In genomic region chr16:75064403-75065148, GRCh38 we compare ENCODE assay signal across 10 cellular contexts. TPM values are rescaled to one million over a fixed set of nuclear protein-coding genes. Genes with fewer than 3 reads are reported as not detected.
A peak's percentile ranks its signal among the peaks of the same experiment; 100 is the strongest.
DNase-seq lines count a peak whose midpoint lies in the region; ATAC-seq and TF ChIP-seq lines count a peak whose summit lies in the region.
"Had no signal": no experiment of that assay in that cellular context is flagged by ENCODE, and none has a peak within 500 bp of the region (broad histone marks: within the 10 kb centered on the region; RNA-seq: fewer than 3 reads in every experiment).

No MANE protein-coding gene starts in this region.

- no peak overlapping the region for H3K4me3 ChIP-seq in OCI-LY7 (ENCODE audit: low read depth, low read length, poor library complexity, severe bottlenecking)
- H3K4me3 ChIP-seq: dorsolateral prefrontal cortex had no signal

- CTCF ChIA-PET in OCI-LY7 (lab: Charles Lee; ENCODE audit: unreplicated experiment) = no interaction called here

- H3K27ac ChIP-seq in OCI-LY7 (ENCODE audit: low read depth, low read length, poor library complexity, severe bottlenecking) = no peak overlapping the region
- H3K27ac ChIP-seq: dorsolateral prefrontal cortex had no signal

- intact Hi-C loops in left colon (cut with DNase I, micrococcal nuclease) = no loop called here
- intact Hi-C loops in OCI-LY7 (cut with micrococcal nuclease; ENCODE audit: unreplicated experiment) = no loop called here
- intact Hi-C loops in Right ventricle myocardium inferior (cut with DNase I) = no loop called here

- BruUV-seq in OCI-LY7 (replicated peaks; lab: Mats Ljungman, UMichigan) = no TSS peak

- in situ Hi-C loops in GM13977 (cut with MboI; ENCODE audit: low pct_unique_long_range_greater_than_20kb, low sequenced_read_pairs, unreplicated experiment) = no loop called here

- H3K4me1 ChIP-seq in OCI-LY7 (ENCODE audit: insufficient read depth, low read length, poor library complexity, severe bottlenecking) = no peaks in the 10 kb centered on the region

- H2AFZ ChIP-seq in OCI-LY7 (ENCODE audit: low read length) = no peak overlapping the region

- POLR2A ChIA-PET in OCI-LY7 (lab: Charles Lee) = interaction anchor here (0.6 kb wide), 1 partner anchor 247 kb away, joined by 4 read pairs; no protein-coding TSS in a partner anchor

- DNase-seq in AML-193 (lab: John Stamatoyannopoulos, UW) (peak; percentile 85 to 92), HPDE6-E6E7 (ENCODE audit: extremely low spot score) (peak; percentile 32), UCSD-AML1 (lab: John Stamatoyannopoulos, UW; ENCODE audit: unreplicated experiment) (peak; percentile 72), left colon (peak; percentile 60 to 79), OCI-LY7 (ENCODE audit: low spot score) (no peak), GM13977 (ENCODE audit: low spot score) (no peak), Right ventricle myocardium inferior (ENCODE audit: missing footprints) (no peak)
- DNase-seq: dorsolateral prefrontal cortex, trophoblast cell had no signal

- ATAC-seq in left colon (peak; percentile 81), GM19452 (IDR thresholded peaks at IDR 0.05; ENCODE audit: unreplicated experiment) (no peak), Right ventricle myocardium inferior (no peak)

- no peaks in the 10 kb centered on the region; the same call in 1 of the 2 replicates for H4K20me1 ChIP-seq in OCI-LY7 (ENCODE audit: insufficient read depth, low read length)

- H3K36me3 ChIP-seq in OCI-LY7 (ENCODE audit: insufficient read depth, low read length) = no peaks in the 10 kb centered on the region

- H3K9me2 ChIP-seq in OCI-LY7 (ENCODE audit: insufficient read depth, low read length) = no peaks in the 10 kb centered on the region

- H3K9me3 ChIP-seq in OCI-LY7 (ENCODE audit: low read length) = no peaks in the 10 kb centered on the region

- no peak overlapping the region for H3K4me2 ChIP-seq in OCI-LY7 (ENCODE audit: low read length)

- no peaks in the 10 kb centered on the region for H3K79me2 ChIP-seq in OCI-LY7 (ENCODE audit: insufficient read depth, low read depth, low read length)

- TF ChIP-seq CTCF in OCI-LY7 (conservative IDR thresholded peaks at IDR 0.05; ENCODE audit: low read length) (no peak), GM13977 (IDR thresholded peaks at IDR 0.05; ENCODE audit: extremely low read depth, insufficient read depth, missing control alignments) (no peak)

RNA-seq across cellular contexts. Expression of gene LDHD, which starts 52.0 kb away (rescaled TPM):
- total RNA-seq in left colon (10 to 100 TPM; 85.0 to 89.2 TPM), OCI-LY7 (2022) (0.48 and 0.83 TPM in 2 replicates), Right ventricle myocardium inferior (71.8 TPM)
- total RNA-seq in OCI-LY7 (2014; rRNA removed; shearing (Covaris generic)) = 0.09 and 0.67 TPM in 2 replicates

Comparison
In these comparisons a context has a peak if more than half of its experiments do, and no peak if none do; other contexts are left out.
1. DNase-seq: peak in AML-193 (2 of 2), HPDE6-E6E7 (single experiment), UCSD-AML1 (single experiment) and left colon (2 of 2); none in OCI-LY7 (single experiment), GM13977 (single experiment) and Right ventricle myocardium inferior (single experiment).
2. RNA of gene LDHD, which starts 52.0 kb away (total RNA-seq): 85.0 to 89.2 TPM in left colon and 71.8 TPM in Right ventricle myocardium inferior (single experiment); 0.09 to 0.83 TPM in OCI-LY7; every median in the first group is over 10 times any median in the second.